In genomic region chr6:14353798-14354197, GRCh38 we compare ENCODE assay signal across 17 cellular contexts.
"Had no signal": no experiment of that assay in that cellular context is flagged by ENCODE, and none has a peak within 500 bp of the region (broad histone marks: within the 10 kb centered on the region; RNA-seq: fewer than 3 reads in every experiment).

No MANE protein-coding gene starts in this region.

- H3K27me3 Mint-ChIP-seq: naive B cell had no signal

- H3K36me3 ChIP-seq: left lung, neural progenitor cell, thyroid gland, upper lobe of right lung had no signal

- H3K4me3 Mint-ChIP-seq: activated CD8-positive, alpha-beta T cell treated with anti-CD3 and anti-CD28 coated beads, Interleukin-2, amount 10 ng/mL, durations not matched to agents 7 days and 5 days; neural progenitor cell; T-helper 2 cell treated with Interferon-gamma antibody and Interleukin-4, amounts not matched to agents 5 μg/mL and 100 μg/mL, for 36 hours had no signal

- H3K4me1 ChIP-seq: thyroid gland, upper lobe of right lung had no signal

- H3K27me3 ChIP-seq: left lung, neural progenitor cell, thyroid gland, upper lobe of right lung had no signal

- H3K9ac ChIP-seq: neural progenitor cell had no signal

- H3K4me2 ChIP-seq: neural progenitor cell had no signal

- H3K36me3 Mint-ChIP-seq: naive B cell, neural progenitor cell had no signal

- H3K27ac ChIP-seq: left lung, neural progenitor cell, thyroid gland, upper lobe of right lung had no signal

- H3K27ac Mint-ChIP-seq: neural progenitor cell; T-helper 2 cell treated with Interferon-gamma antibody and Interleukin-4, amounts not matched to agents 5 μg/mL and 100 μg/mL, for 36 hours had no signal

- DNase-seq: activated CD4-positive, alpha-beta T cell treated with anti-CD3 and anti-CD28 coated beads for 1 hour; activated CD4-positive, alpha-beta T cell treated with anti-CD3 and anti-CD28 coated beads, Interleukin-2, amount 50 U/mL, for 1 hour; activated CD8-positive, alpha-beta T cell treated with anti-CD3 and anti-CD28 coated beads, Interleukin-2, amount 10 ng/mL, durations not matched to agents 7 days and 5 days; central memory CD4-positive, alpha-beta T cell; effector memory CD4-positive, alpha-beta T cell; glutamatergic neuron; hippocampal formation; kidney glomerular epithelial cell; left lung; naive B cell; stimulated activated CD4-positive, alpha-beta T cell treated with anti-CD3 and anti-CD28 coated beads, Interleukin-4, amount 100 ng/mL, for 1 hour; stimulated activated naive CD4-positive, alpha-beta T cell treated with Interleukin-2 at 50 U/mL for 16 hours; thyroid gland; upper lobe of right lung had no signal

- H3K4me3 ChIP-seq: left lung, lung, neural progenitor cell, thyroid gland, upper lobe of right lung had no signal

- H3K9me3 ChIP-seq: thyroid gland, upper lobe of right lung had no signal

- ATAC-seq: activated CD8-positive, alpha-beta T cell treated with anti-CD3 and anti-CD28 coated beads, Interleukin-2, amount 10 ng/mL, durations not matched to agents 7 days and 5 days; left lung; upper lobe of right lung had no signal
